Comparison of ENCODE assay signal across 1 cellular context in the genomic region with DNA sequence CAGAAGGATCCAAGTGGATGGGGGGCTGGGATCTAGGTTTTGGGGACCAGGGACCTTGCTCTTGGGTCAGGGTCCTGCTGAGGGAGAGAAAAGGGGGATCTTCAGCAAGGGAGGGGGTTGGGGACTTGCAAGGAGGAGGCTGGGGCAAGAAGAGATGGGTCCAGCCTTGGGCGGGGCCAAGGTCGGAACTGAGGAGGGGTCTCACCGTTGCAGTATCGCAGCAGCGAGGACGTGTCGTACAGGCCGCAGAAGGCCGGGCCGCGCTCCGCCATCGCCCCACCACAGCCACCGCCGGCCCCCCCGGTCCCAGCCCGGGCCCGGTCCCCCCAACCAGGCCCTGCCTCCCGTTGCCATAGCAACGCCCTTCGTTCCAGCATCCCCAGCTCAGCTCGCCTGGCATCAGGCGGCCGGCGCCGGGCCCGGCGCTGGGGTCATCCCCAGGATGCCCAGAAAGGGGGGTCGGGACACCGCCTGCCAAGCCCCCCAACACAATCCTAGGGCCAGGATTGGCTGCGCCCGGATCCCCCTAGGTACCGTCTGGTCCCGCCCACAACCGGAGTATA.
TF ChIP-seq lines count a peak whose summit lies in the region.

No MANE protein-coding gene starts in this region.

TF ChIP-seq in K562, 482 proteins besides CTCF, POLR2A, EP300 and RAD21 (continued from another document and continues in another):
- TF ChIP-seq THAP12 (CRISPR knock-in tag; IDR thresholded peaks at IDR 0.05) (no peak), ARNT (IDR thresholded peaks at IDR 0.05) (no peak), CTBP1 (IDR thresholded peaks at IDR 0.05; ENCODE audit: borderline replicate concordance) (peak; percentile 74; the same call in 1 of the 2 replicates), CXXC5 (CRISPR knock-in tag; IDR thresholded peaks at IDR 0.05) (0 out of 2 replicates have a peak, but pooled peaks have one; percentile 2), ZNF511 (CRISPR knock-in tag; IDR thresholded peaks at IDR 0.05) (no peak), ZFP1 (CRISPR knock-in tag; IDR thresholded peaks at IDR 0.05) (no peak), ZKSCAN8 (CRISPR knock-in tag; IDR thresholded peaks at IDR 0.05) (no peak), RFX1 (IDR thresholded peaks at IDR 0.05) (peak; percentile 99), HLTF (IDR thresholded peaks at IDR 0.05) (no peak), CSDE1 (IDR thresholded peaks at IDR 0.05) (peak in 1 of 2 experiments; percentile 93; a peak in 2 of 4 replicates), NCOA1 (IDR thresholded peaks at IDR 0.05; ENCODE audit: low read depth) (no peak)
- TF ChIP-seq, protein P1, sequence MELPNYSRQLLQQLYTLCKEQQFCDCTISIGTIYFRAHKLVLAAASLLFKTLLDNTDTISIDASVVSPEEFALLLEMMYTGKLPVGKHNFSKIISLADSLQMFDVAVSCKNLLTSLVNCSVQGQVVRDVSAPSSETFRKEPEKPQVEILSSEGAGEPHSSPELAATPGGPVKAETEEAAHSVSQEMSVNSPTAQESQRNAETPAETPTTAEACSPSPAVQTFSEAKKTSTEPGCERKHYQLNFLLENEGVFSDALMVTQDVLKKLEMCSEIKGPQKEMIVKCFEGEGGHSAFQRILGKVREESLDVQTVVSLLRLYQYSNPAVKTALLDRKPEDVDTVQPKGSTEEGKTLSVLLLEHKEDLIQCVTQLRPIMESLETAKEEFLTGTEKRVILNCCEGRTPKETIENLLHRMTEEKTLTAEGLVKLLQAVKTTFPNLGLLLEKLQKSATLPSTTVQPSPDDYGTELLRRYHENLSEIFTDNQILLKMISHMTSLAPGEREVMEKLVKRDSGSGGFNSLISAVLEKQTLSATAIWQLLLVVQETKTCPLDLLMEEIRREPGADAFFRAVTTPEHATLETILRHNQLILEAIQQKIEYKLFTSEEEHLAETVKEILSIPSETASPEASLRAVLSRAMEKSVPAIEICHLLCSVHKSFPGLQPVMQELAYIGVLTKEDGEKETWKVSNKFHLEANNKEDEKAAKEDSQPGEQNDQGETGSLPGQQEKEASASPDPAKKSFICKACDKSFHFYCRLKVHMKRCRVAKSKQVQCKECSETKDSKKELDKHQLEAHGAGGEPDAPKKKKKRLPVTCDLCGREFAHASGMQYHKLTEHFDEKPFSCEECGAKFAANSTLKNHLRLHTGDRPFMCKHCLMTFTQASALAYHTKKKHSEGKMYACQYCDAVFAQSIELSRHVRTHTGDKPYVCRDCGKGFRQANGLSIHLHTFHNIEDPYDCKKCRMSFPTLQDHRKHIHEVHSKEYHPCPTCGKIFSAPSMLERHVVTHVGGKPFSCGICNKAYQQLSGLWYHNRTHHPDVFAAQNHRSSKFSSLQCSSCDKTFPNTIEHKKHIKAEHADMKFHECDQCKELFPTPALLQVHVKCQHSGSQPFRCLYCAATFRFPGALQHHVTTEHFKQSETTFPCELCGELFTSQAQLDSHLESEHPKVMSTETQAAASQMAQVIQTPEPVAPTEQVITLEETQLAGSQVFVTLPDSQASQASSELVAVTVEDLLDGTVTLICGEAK (IDR thresholded peaks at IDR 0.05) = no peak
- TF ChIP-seq, protein P1 (CRISPR knock-in tag; IDR thresholded peaks at IDR 0.05) = no peak
- TF ChIP-seq, protein P2, sequence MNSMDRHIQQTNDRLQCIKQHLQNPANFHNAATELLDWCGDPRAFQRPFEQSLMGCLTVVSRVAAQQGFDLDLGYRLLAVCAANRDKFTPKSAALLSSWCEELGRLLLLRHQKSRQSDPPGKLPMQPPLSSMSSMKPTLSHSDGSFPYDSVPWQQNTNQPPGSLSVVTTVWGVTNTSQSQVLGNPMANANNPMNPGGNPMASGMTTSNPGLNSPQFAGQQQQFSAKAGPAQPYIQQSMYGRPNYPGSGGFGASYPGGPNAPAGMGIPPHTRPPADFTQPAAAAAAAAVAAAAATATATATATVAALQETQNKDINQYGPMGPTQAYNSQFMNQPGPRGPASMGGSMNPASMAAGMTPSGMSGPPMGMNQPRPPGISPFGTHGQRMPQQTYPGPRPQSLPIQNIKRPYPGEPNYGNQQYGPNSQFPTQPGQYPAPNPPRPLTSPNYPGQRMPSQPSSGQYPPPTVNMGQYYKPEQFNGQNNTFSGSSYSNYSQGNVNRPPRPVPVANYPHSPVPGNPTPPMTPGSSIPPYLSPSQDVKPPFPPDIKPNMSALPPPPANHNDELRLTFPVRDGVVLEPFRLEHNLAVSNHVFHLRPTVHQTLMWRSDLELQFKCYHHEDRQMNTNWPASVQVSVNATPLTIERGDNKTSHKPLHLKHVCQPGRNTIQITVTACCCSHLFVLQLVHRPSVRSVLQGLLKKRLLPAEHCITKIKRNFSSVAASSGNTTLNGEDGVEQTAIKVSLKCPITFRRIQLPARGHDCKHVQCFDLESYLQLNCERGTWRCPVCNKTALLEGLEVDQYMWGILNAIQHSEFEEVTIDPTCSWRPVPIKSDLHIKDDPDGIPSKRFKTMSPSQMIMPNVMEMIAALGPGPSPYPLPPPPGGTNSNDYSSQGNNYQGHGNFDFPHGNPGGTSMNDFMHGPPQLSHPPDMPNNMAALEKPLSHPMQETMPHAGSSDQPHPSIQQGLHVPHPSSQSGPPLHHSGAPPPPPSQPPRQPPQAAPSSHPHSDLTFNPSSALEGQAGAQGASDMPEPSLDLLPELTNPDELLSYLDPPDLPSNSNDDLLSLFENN (IDR thresholded peaks at IDR 0.05; ENCODE audit: low read depth in 2 of 2, low read length in 2 of 2) = no peak
- TF ChIP-seq, protein P3, sequence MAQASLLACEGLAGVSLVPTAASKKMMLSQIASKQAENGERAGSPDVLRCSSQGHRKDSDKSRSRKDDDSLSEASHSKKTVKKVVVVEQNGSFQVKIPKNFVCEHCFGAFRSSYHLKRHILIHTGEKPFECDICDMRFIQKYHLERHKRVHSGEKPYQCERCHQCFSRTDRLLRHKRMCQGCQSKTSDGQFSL (CRISPR knock-in tag; IDR thresholded peaks at IDR 0.05) = 0 out of 2 replicates have a peak, but pooled peaks have one; percentile 46
- TF ChIP-seq, protein P3 (tag; IDR thresholded peaks at IDR 0.05) = no peak
- TF ChIP-seq, protein P4, sequence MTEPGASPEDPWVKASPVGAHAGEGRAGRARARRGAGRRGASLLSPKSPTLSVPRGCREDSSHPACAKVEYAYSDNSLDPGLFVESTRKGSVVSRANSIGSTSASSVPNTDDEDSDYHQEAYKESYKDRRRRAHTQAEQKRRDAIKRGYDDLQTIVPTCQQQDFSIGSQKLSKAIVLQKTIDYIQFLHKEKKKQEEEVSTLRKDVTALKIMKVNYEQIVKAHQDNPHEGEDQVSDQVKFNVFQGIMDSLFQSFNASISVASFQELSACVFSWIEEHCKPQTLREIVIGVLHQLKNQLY (CRISPR knock-in tag; conservative IDR thresholded peaks at IDR 0.05) = no peak
